22 cellular contexts compared by ENCODE assay signal in genomic region chr10:116984202-116984993, GRCh38.
"Had no signal": no experiment of that assay in that cellular context is flagged by ENCODE, and none has a peak within 500 bp of the region (broad histone marks: within the 10 kb centered on the region; RNA-seq: fewer than 3 reads in every experiment).

No MANE protein-coding gene starts in this region.

- ATAC-seq: activated CD4-positive, CD25-positive, alpha-beta regulatory T cell treated with anti-CD3 and anti-CD28 coated beads, Interleukin-2, amount 50 U/mL, for 24 hours; activated T-cell treated with anti-CD3 and anti-CD28 coated beads, Interleukin-2, amount 50 U/mL, for 72 hours; esophagus mucosa; left cardiac atrium; stimulated activated naive B cell treated with anti-CD40 and anti-IgM and Interleukin-4, amounts not matched to agents 10 μg/mL and 1 μg/mL and 100 μg/mL, for 72 hours; T-helper 17 cell had no signal

- H3K27ac ChIP-seq: thoracic aorta, VCaP had no signal

- H3K4me3 ChIP-seq: thoracic aorta had no signal

- DNase-seq: activated CD4-positive, alpha-beta memory T cell treated with anti-CD3 and anti-CD28 coated beads, Interleukin-2, amount 10 ng/mL, durations not matched to agents 7 days and 5 days; activated CD4-positive, alpha-beta T cell treated with anti-CD3 and anti-CD28 coated beads, Interleukin-2, amount 10 ng/mL, durations not matched to agents 24 days and 14 days; activated effector memory CD4-positive, alpha-beta T cell treated with Interleukin-2 at 50 U/mL for 16 hours; activated naive CD4-positive, alpha-beta T cell treated with anti-CD3 and anti-CD28 coated beads for 36 hours; activated naive CD8-positive, alpha-beta T cell treated with anti-CD3 and anti-CD28 coated beads, Interleukin-2, amount 10 ng/mL, durations not matched to agents 7 days and 5 days; activated T-cell treated with anti-CD3 and anti-CD28 coated beads, Interleukin-2, amount 50 U/mL, for 72 hours; amniotic stem cell; dermis blood vessel endothelial cell; effector memory CD4-positive, alpha-beta T cell; left cardiac atrium; naive B cell; occipital lobe; retina; stimulated activated CD4-positive, alpha-beta T cell treated with anti-CD3 and anti-CD28 coated beads, Interleukin-2, amount 100 ng/mL, for 48 hours; stimulated activated CD8-positive, alpha-beta memory T cell treated with anti-CD3 and anti-CD28 coated beads, Interleukin-4, amount 100 ng/mL, for 48 hours; stimulated activated naive B cell treated with anti-CD40 and anti-IgM and Interleukin-4, amounts not matched to agents 10 μg/mL and 1 μg/mL and 100 μg/mL, for 72 hours; SW 1271; T-helper 17 cell had no signal
